In the genomic region with DNA sequence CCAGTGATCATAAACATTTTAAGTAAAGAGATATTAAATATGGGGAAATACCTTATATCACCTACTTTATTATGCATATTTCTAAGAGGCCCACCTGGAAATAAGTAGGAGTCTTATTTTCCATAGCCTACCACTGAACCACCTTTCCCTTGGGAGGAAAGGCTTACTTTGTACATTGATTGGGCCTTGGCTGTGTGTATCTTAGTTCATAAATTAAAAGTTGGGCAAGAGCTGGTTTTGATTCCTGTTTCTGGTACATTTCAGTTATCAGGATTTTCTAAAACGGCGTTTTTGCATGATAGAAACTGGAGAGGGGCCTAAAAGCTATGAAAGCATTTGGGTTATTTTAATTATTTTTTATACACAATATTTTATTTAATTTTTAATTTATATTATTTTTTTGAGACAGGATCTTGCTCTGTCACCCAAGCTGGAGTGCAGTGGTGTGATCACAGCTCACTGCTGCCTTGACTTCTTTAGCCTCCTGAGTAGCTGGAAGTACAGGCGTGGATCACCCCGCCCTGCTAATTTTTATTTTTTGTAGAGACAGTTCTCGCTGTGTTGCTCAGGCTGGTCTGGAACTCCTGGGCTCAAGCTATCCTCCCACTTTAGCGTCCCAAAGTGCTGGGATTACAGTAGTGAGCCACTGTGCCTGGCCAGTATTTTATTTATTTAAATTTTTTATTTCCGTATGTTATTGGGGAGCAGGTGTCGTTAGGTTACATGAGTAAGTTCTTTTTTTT, we compare ENCODE assay signal across 1 cellular context.
TF ChIP-seq lines count a peak whose summit lies in the region.

No MANE protein-coding gene starts in this region.

TF ChIP-seq in K562, 482 proteins besides CTCF, POLR2A, EP300 and RAD21:
- TF ChIP-seq POLR2H (tag; IDR thresholded peaks at IDR 0.05; ENCODE audit: low read depth) (0 out of 2 replicates have a peak, but pooled peaks have one; percentile 54), CEBPB (tag; IDR thresholded peaks at IDR 0.05) (peak; percentile 46; the same call in 1 of the 2 replicates), SETDB1 (IDR thresholded peaks at IDR 0.05; ENCODE audit: low read length) (no peak), CEBPG (CRISPR knock-in tag; IDR thresholded peaks at IDR 0.05) (no peak), CEBPG (tag; conservative IDR thresholded peaks at IDR 0.05 in 1 of 2, IDR thresholded peaks at IDR 0.05 in 1 of 2) (peak in 1 of 2 experiments; percentile 19; a peak in 1 of 4 replicates)
- TF ChIP-seq, protein P1, sequence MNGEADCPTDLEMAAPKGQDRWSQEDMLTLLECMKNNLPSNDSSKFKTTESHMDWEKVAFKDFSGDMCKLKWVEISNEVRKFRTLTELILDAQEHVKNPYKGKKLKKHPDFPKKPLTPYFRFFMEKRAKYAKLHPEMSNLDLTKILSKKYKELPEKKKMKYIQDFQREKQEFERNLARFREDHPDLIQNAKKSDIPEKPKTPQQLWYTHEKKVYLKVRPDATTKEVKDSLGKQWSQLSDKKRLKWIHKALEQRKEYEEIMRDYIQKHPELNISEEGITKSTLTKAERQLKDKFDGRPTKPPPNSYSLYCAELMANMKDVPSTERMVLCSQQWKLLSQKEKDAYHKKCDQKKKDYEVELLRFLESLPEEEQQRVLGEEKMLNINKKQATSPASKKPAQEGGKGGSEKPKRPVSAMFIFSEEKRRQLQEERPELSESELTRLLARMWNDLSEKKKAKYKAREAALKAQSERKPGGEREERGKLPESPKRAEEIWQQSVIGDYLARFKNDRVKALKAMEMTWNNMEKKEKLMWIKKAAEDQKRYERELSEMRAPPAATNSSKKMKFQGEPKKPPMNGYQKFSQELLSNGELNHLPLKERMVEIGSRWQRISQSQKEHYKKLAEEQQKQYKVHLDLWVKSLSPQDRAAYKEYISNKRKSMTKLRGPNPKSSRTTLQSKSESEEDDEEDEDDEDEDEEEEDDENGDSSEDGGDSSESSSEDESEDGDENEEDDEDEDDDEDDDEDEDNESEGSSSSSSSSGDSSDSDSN (IDR thresholded peaks at IDR 0.05; ENCODE audit: borderline replicate concordance in 1 of 2, low read depth in 2 of 2, low read length in 2 of 2): no peak
